Comparison of ENCODE assay signal across 26 cellular contexts in genomic region chr1:92567211-92567868, GRCh38.
DNase-seq lines count a peak whose midpoint lies in the region; ATAC-seq, FAIRE-seq and TF ChIP-seq lines count a peak whose summit lies in the region.
"Had no signal": no experiment of that assay in that cellular context is flagged by ENCODE, and none has a peak within 500 bp of the region (broad histone marks: within the 10 kb centered on the region; RNA-seq: fewer than 3 reads in every experiment).

No MANE protein-coding gene starts in this region.

- DNase-seq in activated CD8-positive, alpha-beta T cell treated with anti-CD3 and anti-CD28 coated beads for 36 hours, result no peak
- DNase-seq in activated CD8-positive, alpha-beta T cell treated with anti-CD3 and anti-CD28 coated beads, Interleukin-2, amount 10 ng/mL, durations not matched to agents 7 days and 5 days, result no peak
- DNase-seq in MV-4-11 (lab: John Stamatoyannopoulos, UW) (peak; percentile 42), epithelial cell of esophagus (ENCODE audit: low read depth) (peak; percentile 88), small intestine (no peak), SW 1271 (lab: John Stamatoyannopoulos, UW) (no peak), hepatic stellate cell (ENCODE audit: low spot score) (no peak), GM10266 (ENCODE audit: extremely low spot score) (no peak)
- DNase-seq: activated CD8-positive, alpha-beta memory T cell treated with anti-CD3 and anti-CD28 coated beads for 24 hours; activated effector memory CD4-positive, alpha-beta T cell treated with Interleukin-2 at 50 U/mL for 16 hours; aorta; erythroblast; H7; hippocampal formation; Kasumi-1; kidney glomerular epithelial cell; mesendoderm; NCI-H446; NK-92 treated with Interleukin-12 subunit alpha and Interleukin-12 subunit beta, amount 100 ng/mL, for 24 hours; Right ventricle myocardium superior; stimulated activated CD4-positive, alpha-beta T cell treated with anti-CD3 and anti-CD28 coated beads, Interleukin-12 subunit alpha, Interleukin-12 subunit beta, amount 100 ng/mL, for 4 hours; T-cell; thyroid gland had no signal

- H3K27ac Mint-ChIP-seq in activated CD8-positive, alpha-beta T cell treated with anti-CD3 and anti-CD28 coated beads for 36 hours, result no peak overlapping the region
- no peak overlapping the region for H3K27ac Mint-ChIP-seq in activated CD8-positive, alpha-beta T cell treated with anti-CD3 and anti-CD28 coated beads, Interleukin-2, amount 10 ng/mL, durations not matched to agents 7 days and 5 days
- H3K27ac Mint-ChIP-seq: CD14-positive monocyte, T-cell had no signal

- no peak overlapping the region for H3K4me3 ChIP-seq in epithelial cell of esophagus (ENCODE audit: low read length)
- H3K4me3 ChIP-seq in small intestine (ENCODE audit: low read depth in 1 of 2, low read length in 2 of 2), result no peak overlapping the region
- H3K4me3 ChIP-seq: thyroid gland had no signal

- CTCF ChIA-PET in activated CD8-positive, alpha-beta T cell treated with anti-CD3 and anti-CD28 coated beads for 36 hours (lab: Charles Lee), result interaction anchor here (0.5 to 1.3 kb wide), 2 partner anchors 13 to 29 kb away, joined by 3 read pairs; no protein-coding TSS in a partner anchor
- CTCF ChIA-PET in activated CD8-positive, alpha-beta T cell treated with anti-CD3 and anti-CD28 coated beads, Interleukin-2, amount 10 ng/mL, durations not matched to agents 7 days and 5 days (lab: Charles Lee), result no interaction called here

- WGBS in small intestine, 3 donors, result 100% methylated on average over 1 of the region's 1 CpG

- H3K9me3 Mint-ChIP-seq in activated CD8-positive, alpha-beta T cell treated with anti-CD3 and anti-CD28 coated beads for 36 hours, result no peaks in the 10 kb centered on the region
- H3K9me3 Mint-ChIP-seq in activated CD8-positive, alpha-beta T cell treated with anti-CD3 and anti-CD28 coated beads, Interleukin-2, amount 10 ng/mL, durations not matched to agents 7 days and 5 days (ENCODE audit: insufficient read depth), result no peaks in the 10 kb centered on the region
- H3K9me3 Mint-ChIP-seq: CD14-positive monocyte, T-cell had no signal

- H3K27me3 Mint-ChIP-seq in activated CD8-positive, alpha-beta T cell treated with anti-CD3 and anti-CD28 coated beads for 36 hours, result no peaks in the 10 kb centered on the region
- H3K27me3 Mint-ChIP-seq in activated CD8-positive, alpha-beta T cell treated with anti-CD3 and anti-CD28 coated beads, Interleukin-2, amount 10 ng/mL, durations not matched to agents 7 days and 5 days (ENCODE audit: low read depth), result no peaks in the 10 kb centered on the region
- H3K27me3 Mint-ChIP-seq: T-cell had no signal

- no peak overlapping the region for H3K4me3 Mint-ChIP-seq in activated CD8-positive, alpha-beta T cell treated with anti-CD3 and anti-CD28 coated beads for 36 hours
- H3K4me3 Mint-ChIP-seq in activated CD8-positive, alpha-beta T cell treated with anti-CD3 and anti-CD28 coated beads, Interleukin-2, amount 10 ng/mL, durations not matched to agents 7 days and 5 days, result no peak overlapping the region
- H3K4me3 Mint-ChIP-seq: CD14-positive monocyte, T-cell had no signal

- intact Hi-C loops in activated CD8-positive, alpha-beta T cell treated with anti-CD3 and anti-CD28 coated beads for 36 hours (cut with micrococcal nuclease), result no loop called here

- H3K27me3 ChIP-seq in small intestine (ENCODE audit: control insufficient read depth in 2 of 2, insufficient read depth in 2 of 2, low read length in 2 of 2), result no peaks in the 10 kb centered on the region
- H3K27me3 ChIP-seq: thyroid gland had no signal

- H3K36me3 Mint-ChIP-seq in activated CD8-positive, alpha-beta T cell treated with anti-CD3 and anti-CD28 coated beads for 36 hours (ENCODE audit: low read depth), result peaks cover 55% of the 10 kb centered on the region
- no peaks in the 10 kb centered on the region for H3K36me3 Mint-ChIP-seq in activated CD8-positive, alpha-beta T cell treated with anti-CD3 and anti-CD28 coated beads, Interleukin-2, amount 10 ng/mL, durations not matched to agents 7 days and 5 days (ENCODE audit: low read depth)
- H3K36me3 Mint-ChIP-seq: T-cell had no signal

- peak; percentile 64 for ATAC-seq in activated CD8-positive, alpha-beta T cell treated with anti-CD3 and anti-CD28 coated beads for 36 hours
- no peak for ATAC-seq in activated CD8-positive, alpha-beta T cell treated with anti-CD3 and anti-CD28 coated beads, Interleukin-2, amount 10 ng/mL, durations not matched to agents 7 days and 5 days
- ATAC-seq: T-cell had no signal

- H3K4me1 Mint-ChIP-seq in activated CD8-positive, alpha-beta T cell treated with anti-CD3 and anti-CD28 coated beads for 36 hours (ENCODE audit: low read depth), result peaks cover 53% of the 10 kb centered on the region
- H3K4me1 Mint-ChIP-seq in activated CD8-positive, alpha-beta T cell treated with anti-CD3 and anti-CD28 coated beads, Interleukin-2, amount 10 ng/mL, durations not matched to agents 7 days and 5 days (ENCODE audit: low read depth), result peaks cover 45% of the 10 kb centered on the region

- TF ChIP-seq CTCF in activated CD8-positive, alpha-beta T cell treated with anti-CD3 and anti-CD28 coated beads for 36 hours (IDR thresholded peaks at IDR 0.05), result no peak
- TF ChIP-seq CTCF in epithelial cell of esophagus (IDR thresholded peaks at IDR 0.05; ENCODE audit: insufficient read depth, low read depth, low read length, missing control alignments) (no peak), GM10266 (IDR thresholded peaks at IDR 0.05; ENCODE audit: control insufficient read depth, insufficient read depth, low read depth, missing control alignments) (no peak)

- FAIRE-seq in small intestine (lab: Jason Lieb, UNC), result peak; percentile 81
- FAIRE-seq: A204.1 had no signal

- H3K36me3 ChIP-seq in small intestine (ENCODE audit: control insufficient read depth in 2 of 2, insufficient read depth in 2 of 2, low read length in 2 of 2), result no peaks in the 10 kb centered on the region
- H3K36me3 ChIP-seq: thyroid gland had no signal

- H3K9me3 ChIP-seq in small intestine (ENCODE audit: control insufficient read depth, low read depth), result no peaks in the 10 kb centered on the region
- H3K9me3 ChIP-seq: thyroid gland had no signal

- POLR2A ChIA-PET in activated CD8-positive, alpha-beta T cell treated with anti-CD3 and anti-CD28 coated beads for 36 hours (lab: Charles Lee), result interaction anchor here (0.7 to 1.5 kb wide), 3 partner anchors 13 to 83 kb away, joined by 3 to 5 read pairs (median 4); no protein-coding TSS in a partner anchor
- POLR2A ChIA-PET in activated CD8-positive, alpha-beta T cell treated with anti-CD3 and anti-CD28 coated beads, Interleukin-2, amount 10 ng/mL, durations not matched to agents 7 days and 5 days (lab: Charles Lee), result no interaction called here

- H3K4me1 ChIP-seq in small intestine (ENCODE audit: control insufficient read depth in 2 of 2, insufficient read depth in 1 of 2, low read depth in 1 of 2, low read length in 1 of 2), result no peaks in the 10 kb centered on the region
- H3K4me1 ChIP-seq: thyroid gland had no signal

- H3K27ac ChIP-seq in small intestine (ENCODE audit: low read depth in 1 of 2, low read length in 1 of 2), result no peak overlapping the region
- H3K27ac ChIP-seq: thyroid gland, VCaP had no signal

Comparison
In these comparisons a context has a peak if more than half of its experiments do, and no peak if none do; other contexts are left out.
1. DNase-seq: peak in MV-4-11 (single experiment) and epithelial cell of esophagus (single experiment); none in activated CD8-positive, alpha-beta T cell treated with anti-CD3 and anti-CD28 coated beads for 36 hours (single experiment), activated CD8-positive, alpha-beta T cell treated with anti-CD3 and anti-CD28 coated beads, Interleukin-2, amount 10 ng/mL, durations not matched to agents 7 days and 5 days (single experiment), small intestine (single experiment), SW 1271 (0 of 2), hepatic stellate cell (single experiment) and GM10266 (single experiment).